ENCODE assay signal across 19 cellular contexts in the genomic region with DNA sequence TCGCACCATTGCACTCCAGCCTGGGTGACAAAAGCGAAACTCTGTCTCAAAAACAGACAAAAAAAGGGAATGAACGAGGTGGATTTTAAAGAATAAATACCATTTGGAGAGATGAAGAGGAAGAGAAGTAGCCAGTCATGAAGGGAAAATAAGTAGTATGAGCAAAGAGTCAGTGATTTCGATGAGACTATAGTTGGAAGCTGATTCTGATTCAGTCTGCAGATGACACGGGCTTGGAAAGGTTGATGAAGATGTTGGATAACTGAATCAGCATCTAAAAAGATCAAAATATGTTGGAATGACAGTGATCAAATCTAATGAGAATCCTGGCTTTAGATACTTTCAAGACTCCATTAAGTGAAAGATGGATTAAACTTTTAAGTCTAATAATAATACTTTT. TPM values are rescaled to one million over a fixed set of nuclear protein-coding genes. Genes with fewer than 3 reads are reported as not detected.
A peak's percentile ranks its signal among the peaks of the same experiment; 100 is the strongest.
DNase-seq lines count a peak whose midpoint lies in the region; ATAC-seq and TF ChIP-seq lines count a peak whose summit lies in the region.
"Had no signal": no experiment of that assay in that cellular context is flagged by ENCODE, and none has a peak within 500 bp of the region (broad histone marks: within the 10 kb centered on the region; RNA-seq: fewer than 3 reads in every experiment).

No MANE protein-coding gene starts in this region.

- TF ChIP-seq CTCF in WTC11 (IDR thresholded peaks at IDR 0.05) (no peak), neural progenitor cell (IDR thresholded peaks at IDR 0.05) (no peak)

- H3K27me3 Mint-ChIP-seq in activated naive CD8-positive, alpha-beta T cell: no peaks in the 10 kb centered on the region
- H3K27me3 Mint-ChIP-seq in activated naive CD8-positive, alpha-beta T cell treated with anti-CD3 and anti-CD28 coated beads for 36 hours: no peaks in the 10 kb centered on the region
- no peaks in the 10 kb centered on the region for H3K27me3 Mint-ChIP-seq in WTC11 (ENCODE audit: low read depth)
- no peaks in the 10 kb centered on the region for H3K27me3 Mint-ChIP-seq in memory B cell
- no peaks in the 10 kb centered on the region for H3K27me3 Mint-ChIP-seq in neural progenitor cell (ENCODE audit: insufficient read depth, low read depth)

- no peak overlapping the region for H2AFZ ChIP-seq in neural progenitor cell (replicated peaks)

- POLR2A ChIA-PET in WTC11 (lab: Charles Lee): no interaction called here

- peaks cover 72% of the 10 kb centered on the region for H3K4me1 Mint-ChIP-seq in activated naive CD8-positive, alpha-beta T cell (ENCODE audit: low read depth)
- H3K4me1 Mint-ChIP-seq in activated naive CD8-positive, alpha-beta T cell treated with anti-CD3 and anti-CD28 coated beads for 36 hours: peaks cover 34% of the 10 kb centered on the region
- H3K4me1 Mint-ChIP-seq in WTC11 (peaks cover 45% of the 10 kb centered on the region), memory B cell (peaks cover 36% of the 10 kb centered on the region), neural progenitor cell (peaks cover 16% of the 10 kb centered on the region)

- CTCF ChIA-PET in WTC11 (lab: Charles Lee): interaction anchor here (2.8 to 6.3 kb wide), 2 partner anchors 30 to 36 kb away, joined by 11 to 33 read pairs; no protein-coding TSS in a partner anchor

- no peaks in the 10 kb centered on the region for H3K27me3 ChIP-seq in neural progenitor cell
- H3K27me3 ChIP-seq: BE2C had no signal

- peak overlapping the region; percentile 55 for H3K27ac Mint-ChIP-seq in activated naive CD8-positive, alpha-beta T cell
- no peak overlapping the region for H3K27ac Mint-ChIP-seq in activated naive CD8-positive, alpha-beta T cell treated with anti-CD3 and anti-CD28 coated beads for 36 hours
- H3K27ac Mint-ChIP-seq in WTC11: peak overlapping the region; percentile 60; the same call in 1 of the 2 replicates
- peak overlapping the region; percentile 91 for H3K27ac Mint-ChIP-seq in memory B cell
- no peak overlapping the region for H3K27ac Mint-ChIP-seq in neural progenitor cell

- H3K4me3 ChIP-seq in neural progenitor cell: no peak overlapping the region

- no peak overlapping the region for H3K4me3 Mint-ChIP-seq in activated naive CD8-positive, alpha-beta T cell
- no peak overlapping the region for H3K4me3 Mint-ChIP-seq in activated naive CD8-positive, alpha-beta T cell treated with anti-CD3 and anti-CD28 coated beads for 36 hours
- H3K4me3 Mint-ChIP-seq in WTC11 (no peak overlapping the region), memory B cell (no peak overlapping the region), neural progenitor cell (no peak overlapping the region)
- H3K4me3 Mint-ChIP-seq: CD8-positive, alpha-beta T cell had no signal

- no peak overlapping the region for H3K9ac ChIP-seq in neural progenitor cell

- H3K9me3 ChIP-seq in neural progenitor cell (ENCODE audit: low read depth): no peaks in the 10 kb centered on the region
- H3K9me3 ChIP-seq: BE2C had no signal

- peaks cover 49% of the 10 kb centered on the region for H4K20me1 ChIP-seq in neural progenitor cell (ENCODE audit: low read depth)

- DNase-seq in activated naive CD8-positive, alpha-beta T cell treated with anti-CD3 and anti-CD28 coated beads for 36 hours: no peak
- DNase-seq in WTC11 (ENCODE audit: low spot score) (no peak), memory B cell (ENCODE audit: low spot score in 2 of 2) (no peak), neural progenitor cell (ENCODE audit: low spot score) (no peak), NCI-H526 treated with DMSO at 0.1 percent for 48 hours (lab: John Stamatoyannopoulos, UW) (no peak)
- DNase-seq in effector CD8-positive, alpha-beta T cell (lab: John Stamatoyannopoulos, UW): no peak
- DNase-seq: BE2C; CD8-positive, alpha-beta T cell; DMS53; EL; GOT3; NCI-H1105 treated with DMSO at 0.1 percent for 48 hours; NCI-H1694; NCI-H2081 treated with DMSO at 0.1 percent for 48 hours; NCI-H774; OCI-M1; Right ventricle myocardium superior had no signal

- H3K36me3 ChIP-seq in neural progenitor cell: no peaks in the 10 kb centered on the region
- H3K36me3 ChIP-seq: BE2C had no signal

- H3K79me2 ChIP-seq in neural progenitor cell (ENCODE audit: low read depth): peaks cover 91% of the 10 kb centered on the region

- H3K36me3 Mint-ChIP-seq in activated naive CD8-positive, alpha-beta T cell: peaks cover 20% of the 10 kb centered on the region
- peaks cover 31% of the 10 kb centered on the region for H3K36me3 Mint-ChIP-seq in activated naive CD8-positive, alpha-beta T cell treated with anti-CD3 and anti-CD28 coated beads for 36 hours
- H3K36me3 Mint-ChIP-seq in WTC11: peaks cover 10% of the 10 kb centered on the region
- peaks cover 25% of the 10 kb centered on the region for H3K36me3 Mint-ChIP-seq in memory B cell
- H3K36me3 Mint-ChIP-seq in neural progenitor cell: peaks cover 7% of the 10 kb centered on the region

- H3K4me1 ChIP-seq in neural progenitor cell: peaks cover 25% of the 10 kb centered on the region
- H3K4me1 ChIP-seq: BE2C had no signal

- no peak overlapping the region for H3K27ac ChIP-seq in neural progenitor cell

- H3K9me3 Mint-ChIP-seq in activated naive CD8-positive, alpha-beta T cell (ENCODE audit: low read depth): no peaks in the 10 kb centered on the region
- no peaks in the 10 kb centered on the region for H3K9me3 Mint-ChIP-seq in activated naive CD8-positive, alpha-beta T cell treated with anti-CD3 and anti-CD28 coated beads for 36 hours
- H3K9me3 Mint-ChIP-seq in WTC11 (no peaks in the 10 kb centered on the region), memory B cell (no peaks in the 10 kb centered on the region), neural progenitor cell (no peaks in the 10 kb centered on the region)
- H3K9me3 Mint-ChIP-seq: CD8-positive, alpha-beta T cell had no signal

- H3K4me2 ChIP-seq in neural progenitor cell: no peak overlapping the region

- ATAC-seq in WTC11: no peak
- ATAC-seq in memory B cell (ENCODE audit: low read depth): no peak
- ATAC-seq: CD8-positive, alpha-beta T cell; HCT116 had no signal

- peaks cover 19% of the 10 kb centered on the region for H3F3A ChIP-seq in neural progenitor cell (ENCODE audit: low read depth)

TF ChIP-seq in WTC11, 78 proteins besides CTCF, POLR2A, EP300 and RAD21:
- TF ChIP-seq ZNF396 (CRISPR knock-in tag; IDR thresholded peaks at IDR 0.05; ENCODE audit: borderline replicate concordance): no peak
- no peak for TF ChIP-seq HMGA2 (CRISPR knock-in tag; IDR thresholded peaks at IDR 0.05)

RNA-seq across cellular contexts. Expression of a gene that starts 23.8 kb away (rescaled TPM):
- total RNA-seq in activated naive CD8-positive, alpha-beta T cell treated with anti-CD3 and anti-CD28 coated beads for 36 hours: 100 to 1,000 TPM; 114 to 130 TPM
- total RNA-seq in WTC11 (2021): 214 to 327 TPM (median 222 TPM) in 3 replicates
- 203 and 222 TPM in 2 replicates for total RNA-seq in neural progenitor cell (ENCODE audit: low replicate concordance)

Comparison
In these comparisons a context has a peak if more than half of its experiments do, and no peak if none do; other contexts are left out.
1. H3K27ac Mint-ChIP-seq: peak in activated naive CD8-positive, alpha-beta T cell (single experiment), WTC11 (single experiment) and memory B cell (single experiment); none in activated naive CD8-positive, alpha-beta T cell treated with anti-CD3 and anti-CD28 coated beads for 36 hours (single experiment) and neural progenitor cell (single experiment).